13 cellular contexts compared by ENCODE assay signal in the genomic region with DNA sequence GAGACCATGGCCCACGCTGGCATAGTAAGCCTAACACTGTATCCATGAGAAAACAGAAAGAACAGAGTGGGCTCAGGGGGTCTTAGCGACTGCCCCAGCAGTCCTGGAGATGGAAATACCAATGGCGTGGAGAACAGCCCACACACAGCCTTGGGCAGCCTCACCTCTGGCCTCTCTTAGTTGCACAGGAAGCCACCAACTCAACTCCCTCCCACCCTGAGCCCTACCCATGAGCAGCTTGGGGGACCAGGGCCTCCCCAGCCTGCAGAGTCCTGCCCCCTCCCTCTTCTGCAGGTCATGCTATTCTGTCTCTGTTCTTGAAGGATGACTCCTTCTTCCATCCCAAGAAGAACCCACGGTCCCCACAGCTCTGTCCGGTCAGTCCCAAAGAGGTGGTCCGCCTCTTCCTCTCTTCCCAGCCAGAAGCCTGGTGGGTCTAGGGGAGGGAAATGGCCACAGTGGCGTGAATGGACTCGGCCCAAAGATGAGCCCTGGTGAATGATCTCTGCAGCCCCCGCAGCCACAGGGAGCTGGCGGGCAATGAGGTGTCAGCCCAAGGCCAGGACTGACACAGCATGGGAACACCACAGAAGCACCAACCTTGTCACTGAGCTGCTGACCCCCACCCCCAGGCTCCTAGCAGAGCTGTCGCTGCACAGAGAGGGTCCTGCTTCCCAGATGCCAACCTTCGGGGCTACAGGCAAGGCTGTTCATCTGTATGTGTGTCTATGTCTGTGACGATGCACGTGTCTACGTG.
"Had no signal": no experiment of that assay in that cellular context is flagged by ENCODE, and none has a peak within 500 bp of the region (broad histone marks: within the 10 kb centered on the region; RNA-seq: fewer than 3 reads in every experiment).

No MANE protein-coding gene starts in this region.

- H3K36me3 Mint-ChIP-seq: activated naive CD4-positive, alpha-beta T cell treated with anti-CD3 and anti-CD28 coated beads, Interleukin-2, amount 10 ng/mL, durations not matched to agents 7 days and 5 days; immature natural killer cell had no signal

- H3K36me3 ChIP-seq: cardiac muscle cell, colonic mucosa had no signal

- H3K4me3 Mint-ChIP-seq: activated naive CD4-positive, alpha-beta T cell treated with anti-CD3 and anti-CD28 coated beads, Interleukin-2, amount 10 ng/mL, durations not matched to agents 7 days and 5 days; activated T-helper 17 cell treated with anti-CD3 and anti-CD28 coated beads, Interleukin-2, amount 50 U/mL, for 72 hours; immature natural killer cell had no signal

- DNase-seq: activated CD4-positive, alpha-beta T cell treated with anti-CD3 and anti-CD28 coated beads for 1 hour; activated CD4-positive, alpha-beta T cell treated with anti-CD3 and anti-CD28 coated beads, Interleukin-2, amount 50 U/mL, for 4 hours; activated naive CD4-positive, alpha-beta T cell treated with anti-CD3 and anti-CD28 coated beads, Interleukin-2, amount 10 ng/mL, durations not matched to agents 7 days and 5 days; colonic mucosa; glutamatergic neuron; immature natural killer cell; stimulated activated CD4-positive, alpha-beta T cell treated with anti-CD3 and anti-CD28 coated beads, Interleukin-4, amount 100 ng/mL, for 1 hour; stimulated activated naive CD4-positive, alpha-beta T cell; testis had no signal

- H3K4me3 ChIP-seq: cardiac muscle cell, colonic mucosa, testis had no signal

- H3K27ac ChIP-seq: cardiac muscle cell, colonic mucosa, VCaP had no signal

- H3K4me1 ChIP-seq: colonic mucosa had no signal

- H3K9me3 Mint-ChIP-seq: activated naive CD4-positive, alpha-beta T cell treated with anti-CD3 and anti-CD28 coated beads, Interleukin-2, amount 10 ng/mL, durations not matched to agents 7 days and 5 days; activated T-helper 17 cell treated with anti-CD3 and anti-CD28 coated beads, Interleukin-2, amount 50 U/mL, for 72 hours; immature natural killer cell had no signal

- H3K4me1 Mint-ChIP-seq: activated naive CD4-positive, alpha-beta T cell treated with anti-CD3 and anti-CD28 coated beads, Interleukin-2, amount 10 ng/mL, durations not matched to agents 7 days and 5 days; activated T-helper 17 cell treated with anti-CD3 and anti-CD28 coated beads, Interleukin-2, amount 50 U/mL, for 72 hours; immature natural killer cell had no signal

- H3K27ac Mint-ChIP-seq: activated naive CD4-positive, alpha-beta T cell treated with anti-CD3 and anti-CD28 coated beads, Interleukin-2, amount 10 ng/mL, durations not matched to agents 7 days and 5 days; activated T-helper 17 cell treated with anti-CD3 and anti-CD28 coated beads, Interleukin-2, amount 50 U/mL, for 72 hours; immature natural killer cell had no signal

- ATAC-seq: activated T-helper 17 cell treated with anti-CD3 and anti-CD28 coated beads, Interleukin-2, amount 50 U/mL, for 72 hours; esophagus mucosa had no signal

- H3K9me3 ChIP-seq: colonic mucosa, testis had no signal

- H3K27me3 ChIP-seq: cardiac muscle cell, colonic mucosa, testis had no signal
